In genomic region chr4:153474251-153474650, GRCh38 we compare ENCODE assay signal across 17 cellular contexts. TPM values are rescaled to one million over a fixed set of nuclear protein-coding genes. Genes with fewer than 3 reads are reported as not detected.
DNase-seq lines count a peak whose midpoint lies in the region; ATAC-seq lines count a peak whose summit lies in the region.
"Had no signal": no experiment of that assay in that cellular context is flagged by ENCODE, and none has a peak within 500 bp of the region (broad histone marks: within the 10 kb centered on the region; RNA-seq: fewer than 3 reads in every experiment).

No MANE protein-coding gene starts in this region.

- no peaks in the 10 kb centered on the region for H3K27me3 Mint-ChIP-seq in activated CD4-positive, alpha-beta T cell treated with anti-CD3 and anti-CD28 coated beads for 36 hours
- no peaks in the 10 kb centered on the region for H3K27me3 Mint-ChIP-seq in activated T-helper 1 cell treated with anti-CD3 and anti-CD28 coated beads, Interleukin-12 subunit alpha, Interleukin-12 subunit beta, Interleukin-2, Interleukin-4 antibody, amounts not matched to agents 30 ng/mL and 10 ng/mL and 1 ng/mL, durations not matched to agents 14 hours and 24 hours and 36 hours (ENCODE audit: insufficient read depth)
- H3K27me3 Mint-ChIP-seq in naive thymus-derived CD8-positive, alpha-beta T cell, result no peaks in the 10 kb centered on the region

- no peak overlapping the region for H3K4me3 Mint-ChIP-seq in activated CD4-positive, alpha-beta T cell treated with anti-CD3 and anti-CD28 coated beads for 36 hours
- H3K4me3 Mint-ChIP-seq in activated T-helper 1 cell treated with anti-CD3 and anti-CD28 coated beads, Interleukin-12 subunit alpha, Interleukin-12 subunit beta, Interleukin-2, Interleukin-4 antibody, amounts not matched to agents 30 ng/mL and 10 ng/mL and 1 ng/mL, durations not matched to agents 14 hours and 24 hours and 36 hours, result no peak overlapping the region
- H3K4me3 Mint-ChIP-seq in naive thymus-derived CD8-positive, alpha-beta T cell, result peak overlapping the region in 8 of 10 donors; percentile 12 to 98 (median 40)

- POLR2A ChIA-PET in activated CD4-positive, alpha-beta T cell treated with anti-CD3 and anti-CD28 coated beads for 36 hours (lab: Charles Lee), result interaction anchor here (1.5 kb wide), 1 partner anchor 48 kb away, joined by 3 read pairs; no protein-coding TSS in a partner anchor
- POLR2A ChIA-PET in naive thymus-derived CD8-positive, alpha-beta T cell (lab: Charles Lee), result interaction anchor here (0.5 to 2.6 kb wide), 3 partner anchors 12 to 33 kb away, joined by 3 to 14 read pairs (median 6); no protein-coding TSS in a partner anchor

- intact Hi-C loops in activated CD4-positive, alpha-beta T cell treated with anti-CD3 and anti-CD28 coated beads for 36 hours (cut with DNase I, micrococcal nuclease), result no loop called here
- intact Hi-C loops in activated T-helper 1 cell treated with anti-CD3 and anti-CD28 coated beads, Interleukin-12 subunit alpha, Interleukin-12 subunit beta, Interleukin-2, Interleukin-4 antibody, amounts not matched to agents 30 ng/mL and 10 ng/mL and 1 ng/mL, durations not matched to agents 14 hours and 24 hours and 36 hours (cut with micrococcal nuclease), result no loop called here

- peaks cover 80% of the 10 kb centered on the region for H3K36me3 Mint-ChIP-seq in activated CD4-positive, alpha-beta T cell treated with anti-CD3 and anti-CD28 coated beads for 36 hours (ENCODE audit: low read depth)
- peaks cover 49% of the 10 kb centered on the region for H3K36me3 Mint-ChIP-seq in activated T-helper 1 cell treated with anti-CD3 and anti-CD28 coated beads, Interleukin-12 subunit alpha, Interleukin-12 subunit beta, Interleukin-2, Interleukin-4 antibody, amounts not matched to agents 30 ng/mL and 10 ng/mL and 1 ng/mL, durations not matched to agents 14 hours and 24 hours and 36 hours (ENCODE audit: low read depth)
- peaks cover 8 to 77% (median 15%) of the 10 kb centered on the region in 3 donors for H3K36me3 Mint-ChIP-seq in naive thymus-derived CD8-positive, alpha-beta T cell

- peaks cover 86% of the 10 kb centered on the region for H3K4me1 Mint-ChIP-seq in activated CD4-positive, alpha-beta T cell treated with anti-CD3 and anti-CD28 coated beads for 36 hours
- peaks cover 70% of the 10 kb centered on the region for H3K4me1 Mint-ChIP-seq in activated T-helper 1 cell treated with anti-CD3 and anti-CD28 coated beads, Interleukin-12 subunit alpha, Interleukin-12 subunit beta, Interleukin-2, Interleukin-4 antibody, amounts not matched to agents 30 ng/mL and 10 ng/mL and 1 ng/mL, durations not matched to agents 14 hours and 24 hours and 36 hours (ENCODE audit: low read depth)
- H3K4me1 Mint-ChIP-seq in naive thymus-derived CD8-positive, alpha-beta T cell, result peaks cover 50 to 92% (median 90%) of the 10 kb centered on the region in 4 donors

- ATAC-seq in activated CD4-positive, alpha-beta T cell treated with anti-CD3 and anti-CD28 coated beads for 36 hours, result no peak
- ATAC-seq in naive thymus-derived CD8-positive, alpha-beta T cell, result no peak
- no peak for ATAC-seq in HG03378 (IDR thresholded peaks at IDR 0.05; ENCODE audit: unreplicated experiment)
- ATAC-seq: left ventricle myocardium superior, mucosa of descending colon had no signal

- peak overlapping the region; percentile 34 for H3K27ac Mint-ChIP-seq in activated CD4-positive, alpha-beta T cell treated with anti-CD3 and anti-CD28 coated beads for 36 hours
- H3K27ac Mint-ChIP-seq in activated T-helper 1 cell treated with anti-CD3 and anti-CD28 coated beads, Interleukin-12 subunit alpha, Interleukin-12 subunit beta, Interleukin-2, Interleukin-4 antibody, amounts not matched to agents 30 ng/mL and 10 ng/mL and 1 ng/mL, durations not matched to agents 14 hours and 24 hours and 36 hours, result peak overlapping the region; percentile 5
- H3K27ac Mint-ChIP-seq in naive thymus-derived CD8-positive, alpha-beta T cell, result peak overlapping the region; percentile 92 to 99 (median 98)

- CTCF ChIA-PET in activated CD4-positive, alpha-beta T cell treated with anti-CD3 and anti-CD28 coated beads for 36 hours (lab: Charles Lee), result interaction anchor here (0.9 to 1.5 kb wide), 2 partner anchors 18 to 69 kb away, joined by 3 to 6 read pairs; no protein-coding TSS in a partner anchor

- DNase-seq in activated CD4-positive, alpha-beta T cell treated with anti-CD3 and anti-CD28 coated beads for 36 hours, result no peak
- no peak for DNase-seq in activated CD4-positive, alpha-beta T cell treated with anti-CD3 and anti-CD28 coated beads, Interleukin-2, amount 50 U/mL, for 1 hour
- DNase-seq in ELF-1 (ENCODE audit: low read depth, low spot score), result peak; percentile 77
- no peak for DNase-seq in activated T-helper 1 cell treated with anti-CD3 and anti-CD28 coated beads, Interleukin-12 subunit alpha, Interleukin-12 subunit beta, Interleukin-2, Interleukin-4 antibody, amounts not matched to agents 30 ng/mL and 10 ng/mL and 1 ng/mL, durations not matched to agents 14 hours and 24 hours and 36 hours (ENCODE audit: low spot score)
- no peak for DNase-seq in naive thymus-derived CD8-positive, alpha-beta T cell
- DNase-seq in kidney tubule cell (ENCODE audit: low spot score), result no peak
- no peak for DNase-seq in SW 1271 (lab: John Stamatoyannopoulos, UW)
- DNase-seq: activated T-cell treated with anti-CD3 and anti-CD28 coated beads for 4 hours, dorsolateral prefrontal cortex, GM23248, left ventricle myocardium superior, MG63, mucosa of descending colon, NCI-H1436 treated with DMSO at 0.1 percent for 48 hours, NCI-H526, nucleus accumbens had no signal

- peaks cover 2% of the 10 kb centered on the region for H3K9me3 Mint-ChIP-seq in activated CD4-positive, alpha-beta T cell treated with anti-CD3 and anti-CD28 coated beads for 36 hours (ENCODE audit: low read depth)
- H3K9me3 Mint-ChIP-seq in activated T-helper 1 cell treated with anti-CD3 and anti-CD28 coated beads, Interleukin-12 subunit alpha, Interleukin-12 subunit beta, Interleukin-2, Interleukin-4 antibody, amounts not matched to agents 30 ng/mL and 10 ng/mL and 1 ng/mL, durations not matched to agents 14 hours and 24 hours and 36 hours, result no peaks in the 10 kb centered on the region
- H3K9me3 Mint-ChIP-seq in naive thymus-derived CD8-positive, alpha-beta T cell, result no peaks in the 10 kb centered on the region

RNA-seq across cellular contexts. Expression of gene TMEM131L, which starts 8.1 kb away (rescaled TPM):
- total RNA-seq in activated CD4-positive, alpha-beta T cell treated with anti-CD3 and anti-CD28 coated beads for 36 hours, result 10 to 100 TPM; 45.8 to 45.9 TPM
- total RNA-seq in activated T-helper 1 cell treated with anti-CD3 and anti-CD28 coated beads, Interleukin-12 subunit alpha, Interleukin-12 subunit beta, Interleukin-2, Interleukin-4 antibody, amounts not matched to agents 30 ng/mL and 10 ng/mL and 1 ng/mL, durations not matched to agents 14 hours and 24 hours and 36 hours, result 39.5 and 42.2 TPM in 2 replicates
- 10 to 100 TPM; 72.2 to 72.6 TPM for total RNA-seq in naive thymus-derived CD8-positive, alpha-beta T cell
- polyA plus RNA-seq in naive thymus-derived CD8-positive, alpha-beta T cell, result 10 to 100 TPM; 13.8 to 32.9 (median 26.7) TPM

Comparison
In these comparisons a context has a peak if more than half of its experiments do, and no peak if none do; other contexts are left out.
1. H3K27ac Mint-ChIP-seq: peak in every context shown above with its lines; median percentile 98 in naive thymus-derived CD8-positive, alpha-beta T cell; 34 in activated CD4-positive, alpha-beta T cell treated with anti-CD3 and anti-CD28 coated beads for 36 hours; 5 in activated T-helper 1 cell treated with anti-CD3 and anti-CD28 coated beads, Interleukin-12 subunit alpha, Interleukin-12 subunit beta, Interleukin-2, Interleukin-4 antibody, amounts not matched to agents 30 ng/mL and 10 ng/mL and 1 ng/mL, durations not matched to agents 14 hours and 24 hours and 36 hours.
2. H3K4me3 Mint-ChIP-seq: peak in naive thymus-derived CD8-positive, alpha-beta T cell (8 of 10); none in activated CD4-positive, alpha-beta T cell treated with anti-CD3 and anti-CD28 coated beads for 36 hours (single experiment) and activated T-helper 1 cell treated with anti-CD3 and anti-CD28 coated beads, Interleukin-12 subunit alpha, Interleukin-12 subunit beta, Interleukin-2, Interleukin-4 antibody, amounts not matched to agents 30 ng/mL and 10 ng/mL and 1 ng/mL, durations not matched to agents 14 hours and 24 hours and 36 hours (single experiment).